ENCODE assay signal across 24 cellular contexts in the genomic region with DNA sequence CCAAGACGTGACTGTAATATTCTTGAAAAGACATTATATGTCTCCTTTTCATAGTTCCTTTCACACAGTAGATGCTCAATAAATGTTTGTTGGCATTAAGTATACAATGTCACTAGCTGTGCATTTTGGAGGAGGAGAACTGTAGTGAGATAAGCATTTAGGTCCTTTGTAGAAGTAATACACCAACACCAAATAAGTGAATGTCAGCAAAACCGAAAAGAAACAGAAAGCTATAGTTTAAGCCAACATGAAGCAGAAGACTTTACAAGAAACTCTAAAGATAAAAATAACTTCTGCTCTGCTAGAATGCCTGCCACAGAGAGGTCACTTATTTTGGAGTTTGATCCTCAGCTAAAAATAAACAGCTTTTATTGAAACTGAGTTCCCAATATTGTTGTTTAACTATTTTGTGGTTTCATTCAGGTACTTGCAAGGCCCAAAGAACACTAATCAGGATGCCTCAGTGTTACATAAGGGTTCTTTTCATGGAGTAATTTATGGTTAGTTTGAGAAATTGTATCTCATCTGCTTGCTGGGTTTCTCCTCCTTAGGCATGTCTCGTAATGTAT.
DNase-seq lines count a peak whose midpoint lies in the region; ATAC-seq, FAIRE-seq and TF ChIP-seq lines count a peak whose summit lies in the region.
"Had no signal": no experiment of that assay in that cellular context is flagged by ENCODE, and none has a peak within 500 bp of the region (broad histone marks: within the 10 kb centered on the region; RNA-seq: fewer than 3 reads in every experiment).

No MANE protein-coding gene starts in this region.

- FAIRE-seq in GM12891 (lab: Jason Lieb, UNC) = no peak
- FAIRE-seq: colon, D721Med had no signal

- DNase-seq in A673 (ENCODE audit: low spot score) (no peak), fibroblast of villous mesenchyme (ENCODE audit: low read depth) (peak; percentile 66), gastrocnemius medialis (no peak), DMS114 treated with DMSO at 0.1 percent for 48 hours (lab: John Stamatoyannopoulos, UW; ENCODE audit: unreplicated experiment) (no peak), colonic mucosa (no peak), GM12891 (ENCODE audit: insufficient read length, low spot score) (no peak), NCI-H1092 treated with DMSO at 0.1 percent for 48 hours (lab: John Stamatoyannopoulos, UW) (no peak)
- DNase-seq: activated B cell treated with CpG ODN at 0.5 μM for 24 hours; activated CD4-positive, alpha-beta T cell treated with anti-CD3 and anti-CD28 coated beads, Interleukin-2, amount 50 U/mL, for 4 hours; activated CD8-positive, alpha-beta memory T cell treated with anti-CD3 and anti-CD28 coated beads, Interleukin-2, amount 50 U/mL, for 48 hours; C1 segment of cervical spinal cord; EL; endodermal cell; HCEC 1CT; head of caudate nucleus; NCI-H1694; NCI-H2171 treated with DMSO at 0.1 percent for 48 hours; stimulated activated CD4-positive, alpha-beta T cell treated with anti-CD3 and anti-CD28 coated beads, Interleukin-4, amount 100 ng/mL, for 1 hour; stimulated activated naive CD4-positive, alpha-beta T cell; trophoblast cell had no signal

- CTCF ChIA-PET in A673 (lab: Charles Lee) = no interaction called here

- in situ Hi-C loops in gastrocnemius medialis (cut with MboI; ENCODE audit: low sequenced_read_pairs in 4 of 4) = no loop called here

- intact Hi-C loops in A673 (cut with micrococcal nuclease; ENCODE audit: unreplicated experiment) (no loop called here), gastrocnemius medialis (cut with DNase I; ENCODE audit: low total_unique reads) (no loop called here), colonic mucosa (cut with DNase I) (no loop called here)

- H3K27ac ChIP-seq in A673 (ENCODE audit: low read depth, low read length, poor library complexity, severe bottlenecking) (peak overlapping the region; percentile 97), gastrocnemius medialis (peak overlapping the region in 3 of 4 donors; percentile 5 to 21 (median 20)), colonic mucosa (no peak overlapping the region)

- ATAC-seq in HG03432 (IDR thresholded peaks at IDR 0.05; ENCODE audit: unreplicated experiment) (peak; percentile 17), gastrocnemius medialis (no peak)

- H3K4me3 ChIP-seq in A673 (ENCODE audit: low read depth, low read length, poor library complexity, severe bottlenecking) (no peak overlapping the region), fibroblast of villous mesenchyme (ENCODE audit: low read depth, low read length) (no peak overlapping the region), gastrocnemius medialis (no peak overlapping the region), colonic mucosa (no peak overlapping the region)
- H3K4me3 ChIP-seq: prostate gland had no signal

- H3K4me1 ChIP-seq in A673 (ENCODE audit: insufficient read depth, low read length, poor library complexity, severe bottlenecking) = peaks cover 86% of the 10 kb centered on the region
- peaks cover 14 to 30% of the 10 kb centered on the region in 2 donors for H3K4me1 ChIP-seq in gastrocnemius medialis
- H3K4me1 ChIP-seq in colonic mucosa = no peaks in the 10 kb centered on the region

- TF ChIP-seq POLR2A in gastrocnemius medialis (IDR thresholded peaks at IDR 0.05) (no peak), GM12891 (IDR thresholded peaks at IDR 0.05; ENCODE audit: low read depth, low read length) (no peak)

- no TSS peak for BruUV-seq in A673 (replicated peaks; lab: Mats Ljungman, UMichigan)

- no peaks in the 10 kb centered on the region for H3K9me3 ChIP-seq in A673 (ENCODE audit: low read depth, low read length, poor library complexity, severe bottlenecking)
- H3K9me3 ChIP-seq in gastrocnemius medialis = no peaks in the 10 kb centered on the region
- H3K9me3 ChIP-seq in colonic mucosa = no peaks in the 10 kb centered on the region
- H3K9me3 ChIP-seq: prostate gland had no signal

- POLR2A ChIA-PET in A673 (lab: Charles Lee; ENCODE audit: low non-redundant PET) = no interaction called here

- TF ChIP-seq CTCF in A673 (conservative IDR thresholded peaks at IDR 0.05; ENCODE audit: low read depth, low read length) = no peak
- TF ChIP-seq CTCF in fibroblast of villous mesenchyme (IDR thresholded peaks at IDR 0.05; ENCODE audit: insufficient read depth, low read depth, low read length) = no peak
- TF ChIP-seq CTCF in gastrocnemius medialis (IDR thresholded peaks at IDR 0.05 in 4 of 5, conservative IDR thresholded peaks at IDR 0.05 in 1 of 5) = no peak
- no peak for TF ChIP-seq CTCF in colonic mucosa (IDR thresholded peaks at IDR 0.05)

- no peaks in the 10 kb centered on the region for H3K36me3 ChIP-seq in A673 (ENCODE audit: insufficient read depth, low read length, poor library complexity, severe bottlenecking)
- H3K36me3 ChIP-seq in gastrocnemius medialis = no peaks in the 10 kb centered on the region
- no peaks in the 10 kb centered on the region for H3K36me3 ChIP-seq in colonic mucosa
- H3K36me3 ChIP-seq: prostate gland had no signal

- no peaks in the 10 kb centered on the region for H3K27me3 ChIP-seq in A673 (replicated peaks; ENCODE audit: insufficient read depth, low read depth, low read length, poor library complexity)
- H3K27me3 ChIP-seq in gastrocnemius medialis = no peaks in the 10 kb centered on the region
- no peaks in the 10 kb centered on the region for H3K27me3 ChIP-seq in colonic mucosa

- H3K9ac ChIP-seq in colonic mucosa (ENCODE audit: low read depth in 2 of 2, low read length in 2 of 2) = no peak overlapping the region

TF ChIP-seq in GM12891, 5 proteins besides CTCF, POLR2A, EP300 and RAD21:
- TF ChIP-seq TAF1 (IDR thresholded peaks at IDR 0.05; ENCODE audit: low read depth, low read length) (no peak), PAX5 (IDR thresholded peaks at IDR 0.05; ENCODE audit: insufficient read depth, low read length, severe bottlenecking) (no peak), SPI1 (IDR thresholded peaks at IDR 0.05; ENCODE audit: low read depth, low read length) (no peak), POU2F2 (IDR thresholded peaks at IDR 0.05; ENCODE audit: low read depth, low read length) (no peak), POLR2AphosphoS5 (IDR thresholded peaks at IDR 0.05; ENCODE audit: low read depth, low read length) (no peak)
